16 cellular contexts compared by ENCODE assay signal in the genomic region with DNA sequence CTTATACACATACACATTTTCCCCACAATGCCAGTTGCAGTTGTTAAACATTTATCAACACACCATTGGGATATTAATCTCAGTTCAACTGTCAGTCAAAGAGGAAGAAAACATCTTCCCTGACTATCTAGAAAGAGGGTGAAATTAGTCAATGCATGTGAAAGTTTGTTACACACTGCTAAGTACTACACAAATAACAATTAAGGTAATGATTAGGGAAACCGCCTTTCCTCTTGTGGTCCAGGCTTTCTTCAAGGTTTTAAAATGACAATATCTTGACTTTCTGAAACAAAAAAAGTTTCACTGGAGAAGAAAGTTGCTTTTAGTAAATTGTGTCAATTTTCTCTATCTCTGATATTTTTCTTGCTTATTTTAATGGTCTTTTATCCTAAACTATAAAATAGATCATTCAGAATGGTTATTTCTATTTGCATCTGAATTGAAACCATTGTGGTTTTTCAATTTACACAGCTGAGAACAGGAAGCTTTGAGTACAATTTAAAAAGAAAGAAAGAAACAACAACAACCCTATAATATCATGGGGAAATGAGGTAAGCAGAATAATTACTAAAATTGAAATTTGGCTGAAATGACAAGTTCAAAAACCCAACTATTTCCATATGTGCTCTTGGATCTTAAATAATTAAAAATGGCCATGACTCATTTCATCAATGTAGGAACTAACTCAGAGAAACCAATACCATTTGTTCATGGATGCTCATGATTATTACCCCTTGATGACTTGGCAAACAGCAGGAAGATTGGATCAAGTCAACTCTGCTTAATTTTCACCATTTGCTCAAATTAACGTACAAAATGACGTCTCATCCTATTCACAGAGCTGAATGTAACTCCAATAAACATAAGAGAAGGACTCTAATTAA.
DNase-seq lines count a peak whose midpoint lies in the region; ATAC-seq lines count a peak whose summit lies in the region.
"Had no signal": no experiment of that assay in that cellular context is flagged by ENCODE, and none has a peak within 500 bp of the region (broad histone marks: within the 10 kb centered on the region; RNA-seq: fewer than 3 reads in every experiment).

No MANE protein-coding gene starts in this region.

- ATAC-seq in GM18861 (IDR thresholded peaks at IDR 0.05; ENCODE audit: unreplicated experiment) (peak; percentile 98), GM21423 (IDR thresholded peaks at IDR 0.05; ENCODE audit: unreplicated experiment) (peak; percentile 97), HG02973 (IDR thresholded peaks at IDR 0.05; ENCODE audit: unreplicated experiment) (peak; percentile 97), HG03575 (IDR thresholded peaks at IDR 0.05; ENCODE audit: extremely low read depth, insufficient number of reproducible peaks, low FRiP score, unreplicated experiment) (peak; percentile 95)
- ATAC-seq: CD8-positive, alpha-beta T cell had no signal

- DNase-seq in kidney tubule cell (ENCODE audit: low spot score) (no peak), T1000 (lab: John Stamatoyannopoulos, UW) (no peak), NCI-H1417 (lab: John Stamatoyannopoulos, UW) (no peak)
- DNase-seq in stimulated activated naive CD4-positive, alpha-beta T cell (lab: John Stamatoyannopoulos, UW) = no peak
- DNase-seq: activated T-cell treated with anti-CD3 and anti-CD28 coated beads, Interleukin-2, amount 50 U/mL, for 1 hour; CD8-positive, alpha-beta T cell; effector CD4-positive, alpha-beta T cell; IMR-90; left ventricle myocardium inferior; NCI-H2107; nucleus accumbens; RPMI8226 had no signal
